ENCODE assay signal across 19 cellular contexts in genomic region chr10:118307237-118307636, GRCh38. TPM values are rescaled to one million over a fixed set of nuclear protein-coding genes. Genes with fewer than 3 reads are reported as not detected.
A peak's percentile ranks its signal among the peaks of the same experiment; 100 is the strongest.
DNase-seq lines count a peak whose midpoint lies in the region; FAIRE-seq and TF ChIP-seq lines count a peak whose summit lies in the region.
"Had no signal": no experiment of that assay in that cellular context is flagged by ENCODE, and none has a peak within 500 bp of the region (broad histone marks: within the 10 kb centered on the region; RNA-seq: fewer than 3 reads in every experiment).

No MANE protein-coding gene starts in this region.

- H3K4me1 ChIP-seq in uterus: peaks cover 7 to 8% of the 10 kb centered on the region in 2 donors

- intact Hi-C loops in uterus (cut with DNase I; ENCODE audit: low total_unique reads): no loop called here

- no peaks in the 10 kb centered on the region for H3K36me3 ChIP-seq in uterus

- H3K27ac ChIP-seq in uterus: peak overlapping the region; percentile 70 to 75

- no peaks in the 10 kb centered on the region for H3K9me3 ChIP-seq in uterus
- H3K9me3 ChIP-seq: Caco-2 had no signal

- TF ChIP-seq CTCF in uterus (IDR thresholded peaks at IDR 0.05): no peak

- TF ChIP-seq POLR2A in uterus (IDR thresholded peaks at IDR 0.05): no peak

- no peak overlapping the region for H3K4me3 ChIP-seq in uterus

- in situ Hi-C loops in G401 (cut with HindIII; ENCODE audit: low sequenced_read_pairs): no loop called here

- peak; percentile 9 for DNase-seq in G401 (ENCODE audit: low spot score)
- no peak for DNase-seq in uterus
- no peak for DNase-seq in A172 (ENCODE audit: low spot score)
- no peak for DNase-seq in DMS53 treated with DMSO at 0.1 percent for 48 hours (lab: John Stamatoyannopoulos, UW; ENCODE audit: unreplicated experiment)
- no peak for DNase-seq in SHP77 treated with DMSO at 0.1 percent for 48 hours (lab: John Stamatoyannopoulos, UW)
- DNase-seq: Caco-2; CD4-positive, alpha-beta T cell; DMS153; H7; HFFc6; KG1; NCI-H1105 treated with DMSO at 0.1 percent for 48 hours; NCI-H1694; NCI-H2081 treated with DMSO at 0.1 percent for 48 hours; NCI-H510A; NCI-H748 treated with DMSO at 0.1 percent for 48 hours; NK-92 treated with Interleukin-12 subunit alpha and Interleukin-12 subunit beta, amount 100 ng/mL, for 24 hours had no signal

- FAIRE-seq in colon (lab: Jason Lieb, UNC): peak; percentile 60
- FAIRE-seq in islet of Langerhans (lab: Jason Lieb, UNC): peak; percentile 30

- H3K27me3 ChIP-seq in uterus: no peaks in the 10 kb centered on the region

RNA-seq across cellular contexts. Expression of gene FAM204A, which starts 34.9 kb away (rescaled TPM):
- total RNA-seq in G401 (2014; rRNA removed; shearing (Covaris generic)): 74.5 and 117 TPM in 2 replicates
- total RNA-seq in uterus: 10 to 100 TPM in 3 of 4 donors, 1 to 10 TPM in 1; 6.8 to 99.0 (median 51.3) TPM
- 160 and 233 TPM in 2 replicates for total RNA-seq in A172 (2014; rRNA removed; shearing (Covaris generic))
